11 cellular contexts compared by ENCODE assay signal in genomic region chr6:37142047-37142614, GRCh38. TPM values are rescaled to one million over a fixed set of nuclear protein-coding genes. Genes with fewer than 3 reads are reported as not detected.
A peak's percentile ranks its signal among the peaks of the same experiment; 100 is the strongest.
DNase-seq lines count a peak whose midpoint lies in the region; ATAC-seq, FAIRE-seq and TF ChIP-seq lines count a peak whose summit lies in the region.
"Had no signal": no experiment of that assay in that cellular context is flagged by ENCODE, and none has a peak within 500 bp of the region (broad histone marks: within the 10 kb centered on the region; RNA-seq: fewer than 3 reads in every experiment).

No MANE protein-coding gene starts in this region.

- no peak for TF ChIP-seq CTCF in left ventricle myocardium inferior (IDR thresholded peaks at IDR 0.05; ENCODE audit: borderline replicate concordance)
- TF ChIP-seq CTCF in heart left ventricle (IDR thresholded peaks at IDR 0.05) = no peak
- TF ChIP-seq CTCF in keratinocyte (optimal IDR thresholded peaks at IDR 0.05 in 1 of 3, IDR thresholded peaks at IDR 0.05 in 1 of 3, conservative IDR thresholded peaks at IDR 0.05 in 1 of 3; ENCODE audit: extremely low read depth in 1 of 3, insufficient read depth in 2 of 3, low read length in 3 of 3) = no peak

- H3K4me1 Mint-ChIP-seq in activated CD4-positive, alpha-beta memory T cell treated with anti-CD3 and anti-CD28 coated beads for 36 hours (ENCODE audit: low read depth) = peaks cover 45% of the 10 kb centered on the region
- H3K4me1 Mint-ChIP-seq: natural killer cell had no signal

- ATAC-seq in heart left ventricle (no peak), GM21423 (IDR thresholded peaks at IDR 0.05; ENCODE audit: unreplicated experiment) (no peak)
- ATAC-seq: natural killer cell had no signal

- intact Hi-C loops in left ventricle myocardium inferior (cut with micrococcal nuclease) = no loop called here
- intact Hi-C loops in heart left ventricle (cut with DNase I) = no loop called here
- intact Hi-C loops in activated CD4-positive, alpha-beta memory T cell treated with anti-CD3 and anti-CD28 coated beads for 36 hours (cut with micrococcal nuclease) = loop anchor here (1.0 kb wide), 1 partner anchor 13 kb away; no protein-coding TSS in a partner anchor
- intact Hi-C loops in posterior cingulate gyrus (cut with DNase I) = no loop called here

- H3K9me3 ChIP-seq in left ventricle myocardium inferior (replicated peaks) = no peaks in the 10 kb centered on the region
- H3K9me3 ChIP-seq in heart left ventricle = no peaks in the 10 kb centered on the region
- no peaks in the 10 kb centered on the region for H3K9me3 ChIP-seq in keratinocyte (ENCODE audit: control insufficient read depth, low read depth, low read length)
- H3K9me3 ChIP-seq: BE2C had no signal

- no peaks in the 10 kb centered on the region for H3K9me1 ChIP-seq in keratinocyte (ENCODE audit: control insufficient read depth, extremely low read depth, insufficient read depth, low read length)

- CTCF ChIA-PET in activated CD4-positive, alpha-beta memory T cell treated with anti-CD3 and anti-CD28 coated beads for 36 hours (lab: Charles Lee) = interaction anchor here (0.6 to 1.5 kb wide), 8 partner anchors 30 to 124 kb away, joined by 3 to 5 read pairs (median 4); no protein-coding TSS in a partner anchor

- H3K36me3 ChIP-seq in left ventricle myocardium inferior (no peaks in the 10 kb centered on the region), heart left ventricle (no peaks in the 10 kb centered on the region), keratinocyte (ENCODE audit: control insufficient read depth in 2 of 2, extremely low read depth in 1 of 2, insufficient read depth in 2 of 2, low read length in 2 of 2) (no peaks in the 10 kb centered on the region)
- H3K36me3 ChIP-seq: BE2C had no signal

- H3K27ac ChIP-seq in left ventricle myocardium inferior (replicated peaks) (peak overlapping the region; percentile 37), heart left ventricle (peak overlapping the region in 2 of 12 donors; percentile 38 to 66), keratinocyte (ENCODE audit: control insufficient read depth, insufficient read depth, low read length) (no peak overlapping the region)

- H3K27ac Mint-ChIP-seq in activated CD4-positive, alpha-beta memory T cell treated with anti-CD3 and anti-CD28 coated beads for 36 hours = peak overlapping the region; percentile 78
- H3K27ac Mint-ChIP-seq: natural killer cell had no signal

- no peaks in the 10 kb centered on the region for H3K9me3 Mint-ChIP-seq in activated CD4-positive, alpha-beta memory T cell treated with anti-CD3 and anti-CD28 coated beads for 36 hours
- H3K9me3 Mint-ChIP-seq: natural killer cell had no signal

- POLR2A ChIA-PET in activated CD4-positive, alpha-beta memory T cell treated with anti-CD3 and anti-CD28 coated beads for 36 hours (lab: Charles Lee) = interaction anchor here (0.7 to 1.5 kb wide), 5 partner anchors 28 to 230 kb away, joined by 3 to 15 read pairs (median 3); partner anchors contain the start of gene PIM1

- no peak overlapping the region for H3K4me3 ChIP-seq in left ventricle myocardium inferior
- H3K4me3 ChIP-seq in heart left ventricle = no peak overlapping the region
- no peak overlapping the region for H3K4me3 ChIP-seq in keratinocyte (ENCODE audit: control insufficient read depth in 2 of 3, extremely low read depth in 1 of 3, insufficient read depth in 2 of 3, low read depth in 1 of 3, low read length in 3 of 3)

- H2AFZ ChIP-seq in keratinocyte (ENCODE audit: control insufficient read depth, low read length) = peak overlapping the region; percentile 18

- no peak for FAIRE-seq in keratinocyte (lab: Jason Lieb, UNC)

- H3K36me3 Mint-ChIP-seq in activated CD4-positive, alpha-beta memory T cell treated with anti-CD3 and anti-CD28 coated beads for 36 hours = no peaks in the 10 kb centered on the region
- H3K36me3 Mint-ChIP-seq: natural killer cell had no signal

- no peaks in the 10 kb centered on the region for H3K27me3 Mint-ChIP-seq in activated CD4-positive, alpha-beta memory T cell treated with anti-CD3 and anti-CD28 coated beads for 36 hours

- H3K4me3 Mint-ChIP-seq in activated CD4-positive, alpha-beta memory T cell treated with anti-CD3 and anti-CD28 coated beads for 36 hours = no peak overlapping the region
- H3K4me3 Mint-ChIP-seq: natural killer cell had no signal

- no peak overlapping the region for H3K9ac ChIP-seq in keratinocyte (ENCODE audit: control insufficient read depth, extremely low read depth, insufficient read depth, low read length)

- no peak for DNase-seq in left ventricle myocardium inferior
- no peak for DNase-seq in heart left ventricle
- DNase-seq in activated CD4-positive, alpha-beta memory T cell treated with anti-CD3 and anti-CD28 coated beads for 36 hours = no peak
- DNase-seq in keratinocyte (ENCODE audit: low read depth, low spot score) = no peak
- no peak for DNase-seq in UCSD-AML1 (lab: John Stamatoyannopoulos, UW; ENCODE audit: unreplicated experiment)
- DNase-seq in germinal center (ENCODE audit: low spot score) = no peak
- DNase-seq in posterior cingulate gyrus = no peak
- DNase-seq: BE2C, natural killer cell, NCI-H1105 treated with DMSO at 0.1 percent for 48 hours had no signal

- no peak overlapping the region for H3K4me2 ChIP-seq in keratinocyte (ENCODE audit: control insufficient read depth, extremely low read depth, insufficient read depth, low read depth, low read length)

- no peaks in the 10 kb centered on the region for H3K79me2 ChIP-seq in keratinocyte (ENCODE audit: control insufficient read depth, insufficient read depth, low read length)

- TF ChIP-seq POLR2A in heart left ventricle (IDR thresholded peaks at IDR 0.05) = no peak

- dilution Hi-C loops in keratinocyte (cut with MboI; ENCODE audit: extremely low pct_ligation_motif_present, low sequenced_read_pairs) = no loop called here

- H3K27me3 ChIP-seq in left ventricle myocardium inferior (ENCODE audit: low read depth) (no peaks in the 10 kb centered on the region), heart left ventricle (no peaks in the 10 kb centered on the region), keratinocyte (ENCODE audit: control insufficient read depth, extremely low read depth, insufficient read depth, low read length) (no peaks in the 10 kb centered on the region)
- H3K27me3 ChIP-seq: BE2C had no signal

- WGBS in heart left ventricle, 4 donors = 79 to 86% (median 83%) methylated on average over 4 of the region's 4 CpGs

- H4K20me1 ChIP-seq in keratinocyte (ENCODE audit: control insufficient read depth, extremely low read depth, insufficient read depth, low read length) = no peaks in the 10 kb centered on the region

- H3K4me1 ChIP-seq in left ventricle myocardium inferior (peaks cover 8% of the 10 kb centered on the region), heart left ventricle (peaks cover 0 to 30% (median 6%) of the 10 kb centered on the region in 12 donors), keratinocyte (ENCODE audit: control insufficient read depth, extremely low read depth, insufficient read depth, low read length) (peaks cover 11% of the 10 kb centered on the region)

RNA-seq across cellular contexts. Expression of gene PIM1, which starts 27.8 kb away (rescaled TPM):
- total RNA-seq in left ventricle myocardium inferior (28.9 TPM), heart left ventricle (10 to 100 TPM in 6 of 9 donors, 1 to 10 TPM in 3; 7.0 to 81.8 (median 16.0) TPM)
- polyA plus RNA-seq in heart left ventricle (10 to 100 TPM in 1 of 2 donors, 1 to 10 TPM in 1; 8.2 to 23.1 TPM), keratinocyte (7.1 to 14.3 TPM (median 10.2 TPM) in 3 replicates)
- total RNA-seq in activated CD4-positive, alpha-beta memory T cell treated with anti-CD3 and anti-CD28 coated beads for 36 hours = 100 to 1,000 TPM; 204 TPM
- 21.0 TPM for polyA plus RNA-seq in keratinocyte (2011; ENCODE audit: low read depth)
- polyA plus RNA-seq in keratinocyte (2011; cell fraction: cytosol; rRNA removed) = 6.8 and 8.2 TPM in 2 replicates
- 19.0 and 19.2 TPM in 2 replicates for polyA plus RNA-seq in keratinocyte (2011; cell fraction: nucleus; rRNA removed)
- 7.6 and 139 TPM in 2 replicates for polyA plus RNA-seq in keratinocyte (2012; ENCODE audit: low replicate concordance)
- 6.4 to 14.5 TPM (median 12.7 TPM) in 3 replicates for polyA minus RNA-seq in keratinocyte
- polyA minus RNA-seq in keratinocyte (2011; cell fraction: cytosol; rRNA and poly(A)+ RNA removed) = 10.2 TPM
- polyA minus RNA-seq in keratinocyte (2011; cell fraction: nucleus; rRNA and poly(A)+ RNA removed) = 9.1 and 11.7 TPM in 2 replicates
